ENCODE assay signal across 25 cellular contexts in genomic region chr6:106662458-106662857, GRCh38.
"Had no signal": no experiment of that assay in that cellular context is flagged by ENCODE, and none has a peak within 500 bp of the region (broad histone marks: within the 10 kb centered on the region; RNA-seq: fewer than 3 reads in every experiment).

No MANE protein-coding gene starts in this region.

- H3K4me1 Mint-ChIP-seq: nephron had no signal

- H3K27me3 ChIP-seq: dorsolateral prefrontal cortex, right lobe of liver, spleen, transverse colon had no signal

- H3K4me3 ChIP-seq: coronary artery, dorsolateral prefrontal cortex, left ventricle myocardium inferior, lower lobe of right lung, psoas muscle, right lobe of liver, spleen, thoracic aorta, transverse colon had no signal

- H3K9ac ChIP-seq: parathyroid adenoma had no signal

- H3K4me1 ChIP-seq: left ventricle myocardium inferior, lower lobe of right lung, parathyroid adenoma, psoas muscle, right lobe of liver, transverse colon had no signal

- ATAC-seq: lower lobe of right lung; psoas muscle; right lobe of liver; stimulated activated naive B cell treated with anti-CD40 and anti-IgM and Interleukin-4, amounts not matched to agents 10 μg/mL and 1 μg/mL and 100 μg/mL, for 72 hours; stimulated activated naive CD8-positive, alpha-beta T cell treated with anti-CD3 and anti-CD28 coated beads, Interleukin-15, amount 100 ng/mL, for 72 hours had no signal

- H3K27ac Mint-ChIP-seq: nephron; stimulated activated naive B cell treated with anti-CD40 and anti-IgM and Interleukin-4, amounts not matched to agents 10 μg/mL and 1 μg/mL and 100 μg/mL, for 72 hours; stimulated activated naive CD8-positive, alpha-beta T cell treated with anti-CD3 and anti-CD28 coated beads, Interleukin-15, amount 100 ng/mL, for 72 hours had no signal

- DNase-seq: dorsolateral prefrontal cortex; effector CD8-positive, alpha-beta T cell; foreskin melanocyte; head of caudate nucleus; hypothalamus; left ventricle myocardium inferior; lower lobe of right lung; midbrain; psoas muscle; retina; right lobe of liver; spleen; stimulated activated CD4-positive, alpha-beta T cell treated with anti-CD3 and anti-CD28 coated beads, Interleukin-15, amount 100 ng/mL, for 24 hours; stimulated activated CD4-positive, alpha-beta T cell treated with anti-CD3 and anti-CD28 coated beads, Interleukin-1b, Interleukin-23, amount 100 ng/mL, for 48 hours; stimulated activated CD4-positive, alpha-beta T cell treated with anti-CD3 and anti-CD28 coated beads, Interleukin-4, amount 100 ng/mL, for 24 hours; stimulated activated naive B cell treated with anti-CD40 and anti-IgM and Interleukin-4, amounts not matched to agents 10 μg/mL and 1 μg/mL and 100 μg/mL, for 72 hours; stimulated activated naive CD8-positive, alpha-beta T cell treated with anti-CD3 and anti-CD28 coated beads, Interleukin-15, amount 100 ng/mL, for 72 hours; transverse colon had no signal

- H3K27me3 Mint-ChIP-seq: memory B cell; stimulated activated naive B cell treated with anti-CD40 and anti-IgM and Interleukin-4, amounts not matched to agents 10 μg/mL and 1 μg/mL and 100 μg/mL, for 72 hours; stimulated activated naive CD8-positive, alpha-beta T cell treated with anti-CD3 and anti-CD28 coated beads, Interleukin-15, amount 100 ng/mL, for 72 hours had no signal

- H3K27ac ChIP-seq: coronary artery, dorsolateral prefrontal cortex, left ventricle myocardium inferior, lower lobe of right lung, parathyroid adenoma, psoas muscle, right lobe of liver, thoracic aorta, transverse colon had no signal

- FAIRE-seq: islet of Langerhans, urothelium cell line had no signal

- H3K4me3 Mint-ChIP-seq: memory B cell; nephron; stimulated activated naive B cell treated with anti-CD40 and anti-IgM and Interleukin-4, amounts not matched to agents 10 μg/mL and 1 μg/mL and 100 μg/mL, for 72 hours; stimulated activated naive CD8-positive, alpha-beta T cell treated with anti-CD3 and anti-CD28 coated beads, Interleukin-15, amount 100 ng/mL, for 72 hours had no signal
